12 cellular contexts compared by ENCODE assay signal in genomic region chr4:169723207-169723606, GRCh38. TPM values are rescaled to one million over a fixed set of nuclear protein-coding genes. Genes with fewer than 3 reads are reported as not detected.
A peak's percentile ranks its signal among the peaks of the same experiment; 100 is the strongest.
DNase-seq lines count a peak whose midpoint lies in the region; ATAC-seq, FAIRE-seq and TF ChIP-seq lines count a peak whose summit lies in the region.
"Had no signal": no experiment of that assay in that cellular context is flagged by ENCODE, and none has a peak within 500 bp of the region (broad histone marks: within the 10 kb centered on the region; RNA-seq: fewer than 3 reads in every experiment).

No MANE protein-coding gene starts in this region.

- H3K4me1 ChIP-seq in Caco-2 (no peaks in the 10 kb centered on the region), astrocyte (ENCODE audit: insufficient read depth, low read length) (peaks cover 10% of the 10 kb centered on the region)
- H3K4me1 ChIP-seq: uterus had no signal

- no peaks in the 10 kb centered on the region for H3K27me3 ChIP-seq in Caco-2 (replicated peaks; ENCODE audit: control insufficient read depth, insufficient read depth, low read length)
- no peaks in the 10 kb centered on the region for H3K27me3 ChIP-seq in astrocyte (ENCODE audit: insufficient read depth, low read length)
- H3K27me3 ChIP-seq: uterus had no signal

- H2AFZ ChIP-seq in astrocyte (ENCODE audit: low read depth, low read length): no peak overlapping the region

- H3K9me3 Mint-ChIP-seq in Caco-2 (ENCODE audit: unreplicated experiment): no peaks in the 10 kb centered on the region
- H3K9me3 Mint-ChIP-seq in astrocyte (ENCODE audit: unreplicated experiment): no peaks in the 10 kb centered on the region
- H3K9me3 Mint-ChIP-seq: neural crest cell had no signal

- BruUV-seq in Caco-2 (replicated peaks; lab: Mats Ljungman, UMichigan): no TSS peak

- H3K4me1 Mint-ChIP-seq in Caco-2 (ENCODE audit: low read depth, unreplicated experiment) (no peaks in the 10 kb centered on the region), astrocyte (ENCODE audit: low read depth, unreplicated experiment) (no peaks in the 10 kb centered on the region)
- H3K4me1 Mint-ChIP-seq: neural crest cell had no signal

- no peak overlapping the region for H3K27ac Mint-ChIP-seq in Caco-2 (ENCODE audit: unreplicated experiment)
- H3K27ac Mint-ChIP-seq in astrocyte (ENCODE audit: unreplicated experiment): no peak overlapping the region

- POLR2A ChIA-PET in Caco-2 (lab: Charles Lee): interaction anchor here (0.6 kb wide), 1 partner anchor 103 kb away, joined by 3 read pairs; the partner anchor contains the start of gene CLCN3

- H3K27ac ChIP-seq in astrocyte (ENCODE audit: low read depth, low read length): no peak overlapping the region
- H3K27ac ChIP-seq: uterus had no signal

- H3K79me2 ChIP-seq in astrocyte (ENCODE audit: insufficient read depth, low read length): no peaks in the 10 kb centered on the region

- H3K36me3 Mint-ChIP-seq in Caco-2 (ENCODE audit: insufficient read depth, unreplicated experiment) (peaks cover 8% of the 10 kb centered on the region), astrocyte (ENCODE audit: low read depth, unreplicated experiment) (no peaks in the 10 kb centered on the region)

- CTCF ChIA-PET in Caco-2 (lab: Charles Lee): interaction anchor here (0.6 to 1.0 kb wide), 3 partner anchors 34 to 339 kb away, joined by 3 to 15 read pairs (median 4); partner anchors contain the start of gene NEK1

- H3K27me3 Mint-ChIP-seq in Caco-2 (ENCODE audit: insufficient read depth, unreplicated experiment) (no peaks in the 10 kb centered on the region), astrocyte (ENCODE audit: low read depth, unreplicated experiment) (no peaks in the 10 kb centered on the region)

- no peaks in the 10 kb centered on the region for H4K20me1 ChIP-seq in astrocyte (ENCODE audit: insufficient read depth, low read length)

- TF ChIP-seq POLR2A in GM18505 (IDR thresholded peaks at IDR 0.05; ENCODE audit: borderline replicate concordance, extremely low read depth, insufficient read depth, insufficient read length): no peak

- FAIRE-seq in astrocyte (lab: Jason Lieb, UNC): no peak

- intact Hi-C loops in Caco-2 (cut with micrococcal nuclease; ENCODE audit: unreplicated experiment): loop anchor here (1.0 kb wide), 1 partner anchor 110 kb away; no protein-coding TSS in a partner anchor

- ATAC-seq in HG03354 (IDR thresholded peaks at IDR 0.05; ENCODE audit: poor library complexity, severe bottlenecking, unreplicated experiment) (no peak), GM18505 (IDR thresholded peaks at IDR 0.05; ENCODE audit: unreplicated experiment) (no peak), HG02885 (IDR thresholded peaks at IDR 0.05; ENCODE audit: poor library complexity, unreplicated experiment) (no peak)

- peak in 1 of 2 experiments; percentile 39 for DNase-seq in Caco-2
- DNase-seq in Jurkat, Clone E6-1 (ENCODE audit: low read depth, low spot score): peak; percentile 37
- DNase-seq in astrocyte (ENCODE audit: low read depth): no peak
- DNase-seq in left kidney (ENCODE audit: low read depth, low spot score): peak; percentile 5
- DNase-seq in SK-N-DZ (ENCODE audit: low spot score): no peak
- DNase-seq: activated CD4-positive, alpha-beta T cell treated with anti-CD3 and anti-CD28 coated beads for 48 hours; amygdala; uterus had no signal

- no peak overlapping the region for H3K4me3 Mint-ChIP-seq in Caco-2 (ENCODE audit: unreplicated experiment)
- H3K4me3 Mint-ChIP-seq in astrocyte (ENCODE audit: unreplicated experiment): no peak overlapping the region
- H3K4me3 Mint-ChIP-seq: neural crest cell had no signal

- H3K9ac ChIP-seq in astrocyte (ENCODE audit: low read length): no peak overlapping the region

- no peak overlapping the region for H3K4me2 ChIP-seq in astrocyte (ENCODE audit: low read length)

- no peaks in the 10 kb centered on the region; the same call in 1 of the 2 replicates for H3K36me3 ChIP-seq in Caco-2 (ENCODE audit: control insufficient read depth, insufficient read depth, low read length)
- no peaks in the 10 kb centered on the region for H3K36me3 ChIP-seq in astrocyte (ENCODE audit: insufficient read depth, low read length)
- H3K36me3 ChIP-seq: uterus had no signal

- H3K4me3 ChIP-seq in Caco-2 (ENCODE audit: low read depth, low read length): no peak overlapping the region
- no peak overlapping the region for H3K4me3 ChIP-seq in Jurkat, Clone E6-1 (ENCODE audit: low read length)
- no peak overlapping the region for H3K4me3 ChIP-seq in astrocyte (ENCODE audit: insufficient read depth, low read depth, low read length)
- H3K4me3 ChIP-seq: uterus had no signal

- TF ChIP-seq CTCF in Caco-2 (IDR thresholded peaks at IDR 0.05; ENCODE audit: insufficient read depth in 1 of 2, low read depth in 1 of 2, low read length in 1 of 2, severe bottlenecking in 1 of 2, unreplicated experiment in 1 of 2) (peak; percentile 19 to 48), astrocyte (IDR thresholded peaks at IDR 0.05; ENCODE audit: insufficient read depth, low read depth, low read length) (peak; percentile 13)

- H3K9me3 ChIP-seq in Caco-2 (no peaks in the 10 kb centered on the region), astrocyte (ENCODE audit: insufficient read depth, low read depth, low read length) (no peaks in the 10 kb centered on the region)
- H3K9me3 ChIP-seq: uterus had no signal

RNA-seq across cellular contexts. Expression of gene HPF1, which starts 34.5 kb away (rescaled TPM):
- total RNA-seq in Caco-2 (2022) (9.7 and 14.9 TPM in 2 replicates), astrocyte (17.6 and 19.7 TPM in 2 replicates)
- polyA plus RNA-seq in Jurkat, Clone E6-1 (2012; ENCODE audit: insufficient read depth, insufficient read length): 59.1 TPM
- 72.8 and 86.7 TPM in 2 replicates for polyA plus RNA-seq in SK-N-DZ (2014; cell fraction: cytosol; rRNA removed)
- polyA plus RNA-seq in SK-N-DZ (2014; cell fraction: nucleus; rRNA removed): 38.5 and 53.5 TPM in 2 replicates

Comparison
In these comparisons a context has a peak if more than half of its experiments do, and no peak if none do; other contexts are left out.
1. DNase-seq: peak in Jurkat, Clone E6-1 (single experiment) and left kidney (single experiment); none in astrocyte (single experiment) and SK-N-DZ (single experiment).